26 cellular contexts compared by ENCODE assay signal in genomic region chr4:80150387-80151173, GRCh38. TPM values are rescaled to one million over a fixed set of nuclear protein-coding genes. Genes with fewer than 3 reads are reported as not detected.
DNase-seq lines count a peak whose midpoint lies in the region; ATAC-seq, FAIRE-seq and TF ChIP-seq lines count a peak whose summit lies in the region.
"Had no signal": no experiment of that assay in that cellular context is flagged by ENCODE, and none has a peak within 500 bp of the region (broad histone marks: within the 10 kb centered on the region; RNA-seq: fewer than 3 reads in every experiment).

No MANE protein-coding gene starts in this region.

- TF ChIP-seq RAD21 in neural cell (conservative IDR thresholded peaks at IDR 0.05) = no peak

- H3K4me3 ChIP-seq in Loucy (ENCODE audit: low read length, poor library complexity, severe bottlenecking) (no peak overlapping the region), neural cell (ENCODE audit: low read length) (no peak overlapping the region)
- H3K4me3 ChIP-seq: BLaER1, GM12878 had no signal

- H3K4me2 ChIP-seq in Loucy (ENCODE audit: low read depth, low read length, poor library complexity, severe bottlenecking) = no peak overlapping the region
- H3K4me2 ChIP-seq in neural cell (ENCODE audit: low read length) = peak overlapping the region; percentile 50
- H3K4me2 ChIP-seq: BLaER1 had no signal

- ATAC-seq in GM21825 (IDR thresholded peaks at IDR 0.05; ENCODE audit: unreplicated experiment) = no peak
- ATAC-seq: GM12878 had no signal

- TF ChIP-seq CTCF in Loucy (conservative IDR thresholded peaks at IDR 0.05; ENCODE audit: low read length) = no peak
- TF ChIP-seq CTCF in neural cell (IDR thresholded peaks at IDR 0.05; ENCODE audit: poor library complexity, severe bottlenecking) = no peak

- H3K36me3 ChIP-seq in Loucy (ENCODE audit: insufficient read depth, low read length) = no peaks in the 10 kb centered on the region
- H3K36me3 ChIP-seq in neural cell (ENCODE audit: insufficient read depth, low read length) = no peaks in the 10 kb centered on the region
- H3K36me3 ChIP-seq: BE2C, BLaER1 had no signal

- H3K27ac ChIP-seq in neural cell (ENCODE audit: low read length) = peak overlapping the region; percentile 88
- H3K27ac ChIP-seq: BLaER1 had no signal

- H3K79me2 ChIP-seq in Loucy (ENCODE audit: insufficient read depth, low read length) (no peaks in the 10 kb centered on the region), neural cell (replicated peaks; ENCODE audit: insufficient read depth, low read length) (no peaks in the 10 kb centered on the region)

- peaks cover under 1% of the 10 kb centered on the region for H3K4me1 ChIP-seq in Loucy (ENCODE audit: insufficient read depth, low read length, poor library complexity, severe bottlenecking)
- H3K4me1 ChIP-seq: BLaER1 had no signal

- H3K9me2 ChIP-seq in Loucy (replicated peaks; ENCODE audit: low read depth, low read length) (no peaks in the 10 kb centered on the region), neural cell (ENCODE audit: insufficient read depth, low read length) (no peaks in the 10 kb centered on the region)

- H3K9me3 ChIP-seq in Loucy (ENCODE audit: insufficient read depth, low read depth, low read length) (no peaks in the 10 kb centered on the region), neural cell (ENCODE audit: low read length) (no peaks in the 10 kb centered on the region)
- H3K9me3 ChIP-seq: BE2C, BLaER1 had no signal

- DNase-seq in fibroblast of peridontal ligament (ENCODE audit: extremely low read depth) (peak; percentile 37), GF-D8 (lab: John Stamatoyannopoulos, UW) (no peak), kidney glomerular epithelial cell (lab: John Stamatoyannopoulos, UW) (no peak)
- DNase-seq: 8988T; ACHN; BE2C; C1 segment of cervical spinal cord; CD4-positive, alpha-beta memory T cell; CD4-positive, CD25-positive, alpha-beta regulatory T cell; CD8-positive, alpha-beta memory T cell; COR-L47; DMS 273 treated with DMSO at 0.1 percent for 48 hours; DMS153; DMS53; DMS79; DND-41; EL had no signal

- no peaks in the 10 kb centered on the region for H3F3A ChIP-seq in Loucy (ENCODE audit: low read depth)
- peaks cover 17% of the 10 kb centered on the region for H3F3A ChIP-seq in neural cell (ENCODE audit: insufficient read depth, low read length, poor library complexity, severe bottlenecking)

- no peak overlapping the region for H3K9ac ChIP-seq in Loucy (ENCODE audit: low read depth, low read length, poor library complexity, severe bottlenecking)
- H3K9ac ChIP-seq in neural cell (ENCODE audit: low read length) = no peak overlapping the region
- H3K9ac ChIP-seq: BLaER1 had no signal

- peak; percentile 11 for FAIRE-seq in G401.6 (lab: Jason Lieb, UNC)
- FAIRE-seq: A204.1, GM12878, GM12892, GM18507 had no signal

- H4K20me1 ChIP-seq in Loucy (ENCODE audit: insufficient read depth, low read length, poor library complexity, severe bottlenecking) (no peaks in the 10 kb centered on the region), neural cell (ENCODE audit: insufficient read depth) (no peaks in the 10 kb centered on the region)
- H4K20me1 ChIP-seq: BLaER1 had no signal

- TF ChIP-seq EP300 in neural cell (conservative IDR thresholded peaks at IDR 0.05; ENCODE audit: poor library complexity, severe bottlenecking) = peak; percentile 95

- H3K27me3 ChIP-seq in Loucy (ENCODE audit: insufficient read depth, low read length, poor library complexity, severe bottlenecking) = no peaks in the 10 kb centered on the region
- no peaks in the 10 kb centered on the region for H3K27me3 ChIP-seq in neural cell (ENCODE audit: insufficient read depth, low read depth, low read length)
- H3K27me3 ChIP-seq: BE2C, BLaER1 had no signal

- H2AFZ ChIP-seq in Loucy (ENCODE audit: low read length) = peak overlapping the region; percentile 24; the same call in 1 of the 2 replicates
- no peak overlapping the region for H2AFZ ChIP-seq in neural cell (ENCODE audit: low read depth, low read length)

TF ChIP-seq in neural cell, 6 proteins besides CTCF, POLR2A, EP300 and RAD21:
- TF ChIP-seq SMC3 (conservative IDR thresholded peaks at IDR 0.05; ENCODE audit: poor library complexity) = no peak
- TF ChIP-seq POLR2AphosphoS5 (IDR thresholded peaks at IDR 0.05) = peak; percentile 84
- no peak for TF ChIP-seq EZH2 (IDR thresholded peaks at IDR 0.05; ENCODE audit: borderline replicate concordance, insufficient read depth, low read length, poor library complexity, severe bottlenecking)
- TF ChIP-seq TAF1 (IDR thresholded peaks at IDR 0.05; ENCODE audit: low read depth) = no peak
- no peak for TF ChIP-seq MXI1 (conservative IDR thresholded peaks at IDR 0.05; ENCODE audit: poor library complexity, severe bottlenecking)
- TF ChIP-seq REST (IDR thresholded peaks at IDR 0.05; ENCODE audit: borderline replicate concordance) = peak; percentile 42
TF ChIP-seq in neural cell: peak in this region for 2.

RNA-seq across cellular contexts. Expression of gene PRDM8, which starts 46.7 kb away (rescaled TPM):
- 0.46 and 0.52 TPM in 2 replicates for polyA plus RNA-seq in neural cell
- polyA minus RNA-seq in neural cell = 0.73 and 0.81 TPM in 2 replicates
